Comparison of ENCODE assay signal across 1 cellular context in genomic region chr1:241881444-241881843, GRCh38.
TF ChIP-seq lines count a peak whose summit lies in the region.

No MANE protein-coding gene starts in this region.

TF ChIP-seq in K562, 482 proteins besides CTCF, POLR2A, EP300 and RAD21:
- TF ChIP-seq MAFK (IDR thresholded peaks at IDR 0.05; ENCODE audit: low read length) (peak; percentile 95), DDX20 (tag; IDR thresholded peaks at IDR 0.05; ENCODE audit: low read depth) (no peak), C11orf30 (IDR thresholded peaks at IDR 0.05; ENCODE audit: low read depth) (peak; percentile 89), ZNF316 (IDR thresholded peaks at IDR 0.05) (peak; percentile 95), MAFG (tag; conservative IDR thresholded peaks at IDR 0.05) (peak; percentile 84), TCFL5 (CRISPR knock-in tag; conservative IDR thresholded peaks at IDR 0.05) (no peak), ZBTB12 (CRISPR knock-in tag; IDR thresholded peaks at IDR 0.05) (no peak), MAFF (IDR thresholded peaks at IDR 0.05; ENCODE audit: low read length) (peak; percentile 95)
